ENCODE assay signal across 8 cellular contexts in the genomic region with DNA sequence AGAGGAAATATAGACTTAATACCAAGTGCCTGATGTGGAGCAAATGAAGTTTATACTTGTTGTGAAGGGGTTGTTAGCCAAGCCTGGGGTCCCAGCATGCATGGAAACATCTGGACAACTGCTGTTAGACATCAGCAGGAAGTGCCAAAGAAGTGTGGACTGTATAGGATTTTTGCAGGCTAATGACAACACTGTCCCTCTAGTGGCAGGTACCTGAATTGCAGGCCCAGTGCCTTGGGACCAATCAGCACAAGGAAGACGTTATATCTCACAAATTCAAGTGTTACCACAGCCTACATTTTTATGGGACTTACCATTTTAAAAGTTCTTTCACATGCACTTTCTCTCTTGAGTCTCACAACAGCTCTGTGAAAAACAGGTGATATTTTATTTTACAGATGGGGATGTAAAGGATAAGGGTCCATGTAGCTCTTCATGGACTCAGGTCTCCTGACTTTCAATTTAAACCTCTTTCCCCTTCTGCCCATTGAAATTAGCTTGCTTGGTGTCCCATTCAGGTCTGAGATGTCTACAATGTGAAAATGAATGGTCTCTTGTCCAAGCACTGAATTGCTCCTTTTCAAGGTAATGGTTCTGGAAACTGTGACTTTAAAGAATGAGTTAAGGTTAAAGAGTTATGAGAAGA.
DNase-seq lines count a peak whose midpoint lies in the region; ATAC-seq and TF ChIP-seq lines count a peak whose summit lies in the region.

No MANE protein-coding gene starts in this region.

- H3K36me3 Mint-ChIP-seq in activated CD8-positive, alpha-beta T cell treated with anti-CD3 and anti-CD28 coated beads, Interleukin-2, amount 10 ng/mL, durations not matched to agents 7 days and 5 days (ENCODE audit: low read depth) = no peaks in the 10 kb centered on the region

- POLR2A ChIA-PET in activated CD8-positive, alpha-beta T cell treated with anti-CD3 and anti-CD28 coated beads, Interleukin-2, amount 10 ng/mL, durations not matched to agents 7 days and 5 days (lab: Charles Lee) = no interaction called here

- no peak overlapping the region for H3K27ac Mint-ChIP-seq in activated CD8-positive, alpha-beta T cell treated with anti-CD3 and anti-CD28 coated beads, Interleukin-2, amount 10 ng/mL, durations not matched to agents 7 days and 5 days

- CTCF ChIA-PET in activated CD8-positive, alpha-beta T cell treated with anti-CD3 and anti-CD28 coated beads, Interleukin-2, amount 10 ng/mL, durations not matched to agents 7 days and 5 days (lab: Charles Lee) = interaction anchor here (0.7 to 1.6 kb wide), 6 partner anchors 9 to 284 kb away, joined by 3 to 4 read pairs (median 3); no protein-coding TSS in a partner anchor

- H3K4me1 Mint-ChIP-seq in activated CD8-positive, alpha-beta T cell treated with anti-CD3 and anti-CD28 coated beads, Interleukin-2, amount 10 ng/mL, durations not matched to agents 7 days and 5 days (ENCODE audit: low read depth) = no peaks in the 10 kb centered on the region

- peaks cover 7% of the 10 kb centered on the region for H3K27me3 Mint-ChIP-seq in activated CD8-positive, alpha-beta T cell treated with anti-CD3 and anti-CD28 coated beads, Interleukin-2, amount 10 ng/mL, durations not matched to agents 7 days and 5 days (ENCODE audit: low read depth)

- H3K9me3 ChIP-seq in neutrophil (no peaks in the 10 kb centered on the region), vagina (no peaks in the 10 kb centered on the region)

- peak; percentile 50 for DNase-seq in ACHN
- DNase-seq in NCI-H187 treated with DMSO at 0.1 percent for 48 hours (lab: John Stamatoyannopoulos, UW) = peak; percentile 36
- peak; percentile 71 for DNase-seq in activated CD8-positive, alpha-beta T cell treated with anti-CD3 and anti-CD28 coated beads, Interleukin-2, amount 10 ng/mL, durations not matched to agents 7 days and 5 days
- no peak for DNase-seq in epithelial cell of proximal tubule (ENCODE audit: low read depth)
- no peak for DNase-seq in vagina (ENCODE audit: extremely low spot score in 2 of 2)

- no peak overlapping the region for H3K4me3 Mint-ChIP-seq in activated CD8-positive, alpha-beta T cell treated with anti-CD3 and anti-CD28 coated beads, Interleukin-2, amount 10 ng/mL, durations not matched to agents 7 days and 5 days

- peak; percentile 58 for ATAC-seq in GM18519 (IDR thresholded peaks at IDR 0.05; ENCODE audit: low FRiP score, unreplicated experiment)
- peak; percentile 64 for ATAC-seq in activated CD8-positive, alpha-beta T cell treated with anti-CD3 and anti-CD28 coated beads, Interleukin-2, amount 10 ng/mL, durations not matched to agents 7 days and 5 days
- ATAC-seq in GM18511 (IDR thresholded peaks at IDR 0.05; ENCODE audit: unreplicated experiment) = no peak

- H3K4me1 ChIP-seq in neutrophil (ENCODE audit: control insufficient read depth in 1 of 2, insufficient read depth in 1 of 2, low read depth in 1 of 2, low read length in 1 of 2) (no peaks in the 10 kb centered on the region), vagina (no peaks in the 10 kb centered on the region)

- intact Hi-C loops in vagina (cut with DNase I) = no loop called here

- H3K4me3 ChIP-seq in epithelial cell of proximal tubule (ENCODE audit: low read depth, low read length) (no peak overlapping the region), neutrophil (ENCODE audit: low read depth in 1 of 2, low read length in 1 of 2) (no peak overlapping the region), vagina (no peak overlapping the region)

- H3K27ac ChIP-seq in neutrophil (no peak overlapping the region), vagina (no peak overlapping the region)

- no peak for TF ChIP-seq POLR2A in vagina (IDR thresholded peaks at IDR 0.05)

- H3K36me3 ChIP-seq in neutrophil (no peaks in the 10 kb centered on the region), vagina (no peaks in the 10 kb centered on the region)

- no peaks in the 10 kb centered on the region for H3K9me3 Mint-ChIP-seq in activated CD8-positive, alpha-beta T cell treated with anti-CD3 and anti-CD28 coated beads, Interleukin-2, amount 10 ng/mL, durations not matched to agents 7 days and 5 days (ENCODE audit: insufficient read depth)

- H3K27me3 ChIP-seq in neutrophil (no peaks in the 10 kb centered on the region), vagina (no peaks in the 10 kb centered on the region)

- in situ Hi-C loops in ACHN (cut with HindIII; ENCODE audit: low pct_ligation_motif_present, low pct_unique_long_range_greater_than_20kb, low sequenced_read_pairs) = no loop called here

- TF ChIP-seq CTCF in epithelial cell of proximal tubule (conservative IDR thresholded peaks at IDR 0.05; ENCODE audit: low read depth, low read length) = peak; percentile 94
- TF ChIP-seq CTCF in neutrophil (IDR thresholded peaks at IDR 0.05) = peak; percentile 90
- TF ChIP-seq CTCF in vagina (IDR thresholded peaks at IDR 0.05) = peak; percentile 21 to 57 (median 43)

Comparison
In these comparisons a context has a peak if more than half of its experiments do, and no peak if none do; other contexts are left out.
1. DNase-seq: peak in ACHN (single experiment), NCI-H187 treated with DMSO at 0.1 percent for 48 hours (single experiment) and activated CD8-positive, alpha-beta T cell treated with anti-CD3 and anti-CD28 coated beads, Interleukin-2, amount 10 ng/mL, durations not matched to agents 7 days and 5 days (single experiment); none in epithelial cell of proximal tubule (single experiment) and vagina (0 of 2).
2. CTCF ChIP-seq: peak in every context shown above with its lines; median percentile 94 in epithelial cell of proximal tubule; 90 in neutrophil; 43 in vagina.